Comparison of ENCODE assay signal across 8 cellular contexts in genomic region chr17:1108810-1109605, GRCh38.
DNase-seq lines count a peak whose midpoint lies in the region; TF ChIP-seq lines count a peak whose summit lies in the region.

No MANE protein-coding gene starts in this region.

- TF ChIP-seq CTCF in GM13976 (IDR thresholded peaks at IDR 0.05; ENCODE audit: borderline replicate concordance, control extremely low read depth, extremely low read depth, insufficient read depth, missing control alignments): no peak
- no peak for TF ChIP-seq CTCF in liver (IDR thresholded peaks at IDR 0.05; ENCODE audit: low read depth, low read length, missing input control)

- H3K9me3 ChIP-seq in HUES48 (ENCODE audit: control insufficient read depth, insufficient read depth, low read length) (no peaks in the 10 kb centered on the region), liver (ENCODE audit: control insufficient read depth in 4 of 4, low read length in 3 of 4) (no peaks in the 10 kb centered on the region)

- peak; percentile 81 for DNase-seq in GM13976 (ENCODE audit: low spot score)
- peak; percentile 54 for DNase-seq in activated CD4-positive, alpha-beta T cell treated with anti-CD3 and anti-CD28 coated beads for 1 hour
- DNase-seq in stimulated activated CD4-positive, alpha-beta T cell treated with anti-CD3 and anti-CD28 coated beads, TNF-alpha, amount 100 ng/mL, for 24 hours (ENCODE audit: low read depth in 3 of 3): peak; percentile 29 to 59 (median 43)
- DNase-seq in T1000 (lab: John Stamatoyannopoulos, UW): no peak
- DNase-seq in cortex of kidney (lab: John Stamatoyannopoulos, UW): no peak

- H3K4me3 ChIP-seq in HUES48 (ENCODE audit: low read depth, low read length): peak overlapping the region; percentile 70
- peak overlapping the region in 2 of 3 donors; percentile 51 to 60 for H3K4me3 ChIP-seq in liver (ENCODE audit: low read depth in 1 of 3, low read length in 3 of 3)

- H3K4me1 ChIP-seq in HUES48 (ENCODE audit: control insufficient read depth, insufficient read depth, low read length) (peaks cover 12% of the 10 kb centered on the region), liver (ENCODE audit: control insufficient read depth in 4 of 4, insufficient read depth in 4 of 4, low read length in 3 of 4) (peaks cover 0 to 18% (median 9%) of the 10 kb centered on the region in 4 donors)

- TF ChIP-seq RAD21 in liver (IDR thresholded peaks at IDR 0.05): no peak

- in situ Hi-C loops in GM13976 (cut with MboI; ENCODE audit: low sequenced_read_pairs, unreplicated experiment): no loop called here

- 1% methylated on average over 99 of the region's 99 CpGs for WGBS in liver

- no peaks in the 10 kb centered on the region for H3K36me3 ChIP-seq in HUES48 (ENCODE audit: control insufficient read depth, insufficient read depth, low read length)
- H3K36me3 ChIP-seq in liver (ENCODE audit: control insufficient read depth in 4 of 4, insufficient read depth in 3 of 4, low read depth in 1 of 4, low read length in 3 of 4): no peaks in the 10 kb centered on the region

- H3K27ac ChIP-seq in HUES48 (ENCODE audit: low read depth, low read length) (no peak overlapping the region), cingulate gyrus (ENCODE audit: low read depth, low read length) (peak overlapping the region; percentile 83), liver (ENCODE audit: low read depth in 1 of 2, low read length in 2 of 2) (peak overlapping the region; percentile 57 to 59)

- H3K9ac ChIP-seq in HUES48 (ENCODE audit: low read depth, low read length) (no peak overlapping the region), liver (ENCODE audit: low read depth in 1 of 2, low read length in 2 of 2) (no peak overlapping the region)

- H3K27me3 ChIP-seq in HUES48 (ENCODE audit: control insufficient read depth, insufficient read depth, low read length) (peaks cover 10% of the 10 kb centered on the region; the same call in 1 of the 2 replicates), liver (ENCODE audit: control insufficient read depth in 4 of 4, insufficient read depth in 4 of 4, low read length in 3 of 4) (peaks cover 0 to 3% (median 0%) of the 10 kb centered on the region in 4 donors)

TF ChIP-seq in liver, 16 proteins besides CTCF, POLR2A, EP300 and RAD21:
- no peak for TF ChIP-seq SP1 (IDR thresholded peaks at IDR 0.05)
- TF ChIP-seq FOXA2 (IDR thresholded peaks at IDR 0.05): no peak
- TF ChIP-seq EGR1 (IDR thresholded peaks at IDR 0.05; ENCODE audit: low read depth in 2 of 2): no peak
- TF ChIP-seq NR2F2 (IDR thresholded peaks at IDR 0.05): no peak
- no peak for TF ChIP-seq GABPA (IDR thresholded peaks at IDR 0.05 in 1 of 2, conservative IDR thresholded peaks at IDR 0.05 in 1 of 2)
- TF ChIP-seq, protein P1, sequence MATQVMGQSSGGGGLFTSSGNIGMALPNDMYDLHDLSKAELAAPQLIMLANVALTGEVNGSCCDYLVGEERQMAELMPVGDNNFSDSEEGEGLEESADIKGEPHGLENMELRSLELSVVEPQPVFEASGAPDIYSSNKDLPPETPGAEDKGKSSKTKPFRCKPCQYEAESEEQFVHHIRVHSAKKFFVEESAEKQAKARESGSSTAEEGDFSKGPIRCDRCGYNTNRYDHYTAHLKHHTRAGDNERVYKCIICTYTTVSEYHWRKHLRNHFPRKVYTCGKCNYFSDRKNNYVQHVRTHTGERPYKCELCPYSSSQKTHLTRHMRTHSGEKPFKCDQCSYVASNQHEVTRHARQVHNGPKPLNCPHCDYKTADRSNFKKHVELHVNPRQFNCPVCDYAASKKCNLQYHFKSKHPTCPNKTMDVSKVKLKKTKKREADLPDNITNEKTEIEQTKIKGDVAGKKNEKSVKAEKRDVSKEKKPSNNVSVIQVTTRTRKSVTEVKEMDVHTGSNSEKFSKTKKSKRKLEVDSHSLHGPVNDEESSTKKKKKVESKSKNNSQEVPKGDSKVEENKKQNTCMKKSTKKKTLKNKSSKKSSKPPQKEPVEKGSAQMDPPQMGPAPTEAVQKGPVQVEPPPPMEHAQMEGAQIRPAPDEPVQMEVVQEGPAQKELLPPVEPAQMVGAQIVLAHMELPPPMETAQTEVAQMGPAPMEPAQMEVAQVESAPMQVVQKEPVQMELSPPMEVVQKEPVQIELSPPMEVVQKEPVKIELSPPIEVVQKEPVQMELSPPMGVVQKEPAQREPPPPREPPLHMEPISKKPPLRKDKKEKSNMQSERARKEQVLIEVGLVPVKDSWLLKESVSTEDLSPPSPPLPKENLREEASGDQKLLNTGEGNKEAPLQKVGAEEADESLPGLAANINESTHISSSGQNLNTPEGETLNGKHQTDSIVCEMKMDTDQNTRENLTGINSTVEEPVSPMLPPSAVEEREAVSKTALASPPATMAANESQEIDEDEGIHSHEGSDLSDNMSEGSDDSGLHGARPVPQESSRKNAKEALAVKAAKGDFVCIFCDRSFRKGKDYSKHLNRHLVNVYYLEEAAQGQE (IDR thresholded peaks at IDR 0.05): no peak
- no peak for TF ChIP-seq FOXA1 (IDR thresholded peaks at IDR 0.05)
- TF ChIP-seq, protein P2, sequence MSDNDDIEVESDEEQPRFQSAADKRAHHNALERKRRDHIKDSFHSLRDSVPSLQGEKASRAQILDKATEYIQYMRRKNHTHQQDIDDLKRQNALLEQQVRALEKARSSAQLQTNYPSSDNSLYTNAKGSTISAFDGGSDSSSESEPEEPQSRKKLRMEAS (IDR thresholded peaks at IDR 0.05): no peak
- no peak for TF ChIP-seq HNF4A (conservative IDR thresholded peaks at IDR 0.05)
- no peak for TF ChIP-seq HNF4G (IDR thresholded peaks at IDR 0.05)
- TF ChIP-seq, protein P3, sequence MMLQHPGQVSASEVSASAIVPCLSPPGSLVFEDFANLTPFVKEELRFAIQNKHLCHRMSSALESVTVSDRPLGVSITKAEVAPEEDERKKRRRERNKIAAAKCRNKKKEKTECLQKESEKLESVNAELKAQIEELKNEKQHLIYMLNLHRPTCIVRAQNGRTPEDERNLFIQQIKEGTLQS (IDR thresholded peaks at IDR 0.05): no peak
- TF ChIP-seq JUND (IDR thresholded peaks at IDR 0.05): no peak
- no peak for TF ChIP-seq YY1 (IDR thresholded peaks at IDR 0.05)

Comparison
In these comparisons a context has a peak if more than half of its experiments do, and no peak if none do; other contexts are left out.
1. DNase-seq: peak in GM13976 (single experiment), activated CD4-positive, alpha-beta T cell treated with anti-CD3 and anti-CD28 coated beads for 1 hour (single experiment) and stimulated activated CD4-positive, alpha-beta T cell treated with anti-CD3 and anti-CD28 coated beads, TNF-alpha, amount 100 ng/mL, for 24 hours (3 of 3); none in T1000 (single experiment) and cortex of kidney (single experiment).